In the genomic region with DNA sequence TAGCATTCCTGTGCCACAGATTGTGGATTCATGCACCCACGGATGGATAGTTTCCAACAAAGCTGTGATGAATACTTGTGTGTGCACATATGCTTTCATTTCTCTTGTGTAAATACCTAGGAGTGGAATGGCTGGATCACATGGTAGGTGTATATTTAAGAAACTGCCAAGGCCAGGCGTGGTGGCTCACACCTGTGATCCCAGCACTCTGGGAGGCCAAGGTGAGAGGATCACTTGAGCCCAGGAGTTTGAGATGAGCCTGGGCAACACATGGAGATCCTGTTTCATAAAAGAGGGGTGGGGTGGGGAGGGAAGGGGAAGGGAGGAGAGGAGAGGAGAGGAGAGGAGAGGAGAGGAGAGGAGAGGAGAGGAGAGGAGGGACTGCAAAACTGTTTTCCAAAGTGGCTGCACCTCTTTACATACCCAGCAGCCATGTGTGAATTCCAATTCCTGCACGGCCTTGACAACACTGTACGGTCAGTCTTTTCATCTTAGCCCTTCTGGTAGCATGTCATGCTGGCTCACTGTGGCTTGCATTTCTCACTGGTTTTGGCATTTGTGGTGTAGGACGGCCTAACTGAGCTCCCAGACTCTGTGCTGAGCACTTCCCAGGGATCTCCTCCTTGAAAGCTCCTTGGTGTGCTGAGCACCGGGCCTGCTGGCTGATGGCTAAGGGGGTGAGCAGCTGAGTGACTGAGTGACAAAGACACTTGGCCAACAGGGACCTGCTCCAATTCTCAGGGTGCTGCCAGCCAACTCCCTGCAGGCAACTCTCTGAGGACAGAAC, we compare ENCODE assay signal across 10 cellular contexts. TPM values are rescaled to one million over a fixed set of nuclear protein-coding genes. Genes with fewer than 3 reads are reported as not detected.
A peak's percentile ranks its signal among the peaks of the same experiment; 100 is the strongest.
DNase-seq lines count a peak whose midpoint lies in the region; ATAC-seq and TF ChIP-seq lines count a peak whose summit lies in the region.
"Had no signal": no experiment of that assay in that cellular context is flagged by ENCODE, and none has a peak within 500 bp of the region (broad histone marks: within the 10 kb centered on the region; RNA-seq: fewer than 3 reads in every experiment).

No MANE protein-coding gene starts in this region.

- no peaks in the 10 kb centered on the region for H3K9me3 ChIP-seq in CD4-positive, alpha-beta T cell (ENCODE audit: control insufficient read depth, low read length)
- no peaks in the 10 kb centered on the region for H3K9me3 ChIP-seq in T-helper 17 cell (ENCODE audit: control insufficient read depth, low read length, poor library complexity, severe bottlenecking)
- H3K9me3 ChIP-seq in heart right ventricle = peaks cover 0 to 6% (median 0%) of the 10 kb centered on the region in 11 donors
- H3K9me3 ChIP-seq in sigmoid colon = no peaks in the 10 kb centered on the region

- CTCF ChIA-PET in CD4-positive, alpha-beta T cell (lab: Charles Lee) = interaction anchor here (1.6 kb wide), 1 partner anchor 25 kb away, joined by 3 read pairs; no protein-coding TSS in a partner anchor

- H3K27ac ChIP-seq in CD4-positive, alpha-beta T cell (ENCODE audit: low read depth, low read length) = no peak overlapping the region
- H3K27ac ChIP-seq in heart right ventricle (peak overlapping the region in 7 of 10 donors; percentile 19 to 66 (median 48)), sigmoid colon (peak overlapping the region in 3 of 4 donors; percentile 19 to 35 (median 29))

- no peak for ATAC-seq in CD4-positive, alpha-beta T cell (ENCODE audit: poor library complexity)
- no peak for ATAC-seq in T-helper 17 cell
- peak in 7 of 8 donors; percentile 27 to 73 (median 62) for ATAC-seq in heart right ventricle
- ATAC-seq in GM18868 (IDR thresholded peaks at IDR 0.05; ENCODE audit: unreplicated experiment) = no peak
- ATAC-seq in GM21390 (IDR thresholded peaks at IDR 0.05; ENCODE audit: unreplicated experiment) = no peak

- no peak for TF ChIP-seq CTCF in CD4-positive, alpha-beta T cell (IDR thresholded peaks at IDR 0.05)
- TF ChIP-seq CTCF in heart right ventricle (IDR thresholded peaks at IDR 0.05) (no peak), sigmoid colon (IDR thresholded peaks at IDR 0.05) (no peak), endothelial cell (IDR thresholded peaks at IDR 0.05; ENCODE audit: unreplicated experiment) (no peak)

- peak overlapping the region; percentile 36 for H3K27ac Mint-ChIP-seq in CD4-positive, alpha-beta T cell
- H3K27ac Mint-ChIP-seq in T-helper 17 cell = peak overlapping the region; percentile 92
- no peak overlapping the region for H3K27ac Mint-ChIP-seq in endothelial cell (ENCODE audit: unreplicated experiment)

- no peak overlapping the region for H3K4me3 Mint-ChIP-seq in CD4-positive, alpha-beta T cell
- H3K4me3 Mint-ChIP-seq in T-helper 17 cell (no peak overlapping the region), endothelial cell (ENCODE audit: unreplicated experiment) (no peak overlapping the region)

- intact Hi-C loops in CD4-positive, alpha-beta T cell (cut with DNase I, micrococcal nuclease) = no loop called here
- intact Hi-C loops in heart right ventricle (cut with DNase I) = loop anchor here in 1 of 10 donors (5.0 kb wide), 1 partner anchor 34 kb away; no protein-coding TSS in a partner anchor
- intact Hi-C loops in sigmoid colon (cut with DNase I) = no loop called here

- 74 to 79% methylated on average over 6 of the region's 6 CpGs for WGBS in heart right ventricle, 2 donors
- WGBS in sigmoid colon, 2 donors = 73 to 86% methylated on average over 6 of the region's 6 CpGs

- H3K27me3 Mint-ChIP-seq in CD4-positive, alpha-beta T cell = no peaks in the 10 kb centered on the region
- H3K27me3 Mint-ChIP-seq in T-helper 17 cell (no peaks in the 10 kb centered on the region), endothelial cell (ENCODE audit: unreplicated experiment) (peaks cover 1% of the 10 kb centered on the region)

- H3K9me3 Mint-ChIP-seq in CD4-positive, alpha-beta T cell = no peaks in the 10 kb centered on the region
- no peaks in the 10 kb centered on the region for H3K9me3 Mint-ChIP-seq in endothelial cell (ENCODE audit: unreplicated experiment)

- H3K4me3 ChIP-seq in heart right ventricle (no peak overlapping the region), sigmoid colon (no peak overlapping the region)

- H3K36me3 Mint-ChIP-seq in CD4-positive, alpha-beta T cell (ENCODE audit: low read depth) = peaks cover 8% of the 10 kb centered on the region
- no peaks in the 10 kb centered on the region for H3K36me3 Mint-ChIP-seq in T-helper 17 cell (ENCODE audit: low read depth)
- no peaks in the 10 kb centered on the region for H3K36me3 Mint-ChIP-seq in endothelial cell (ENCODE audit: low read depth, unreplicated experiment)

- peaks cover 17 to 46% (median 35%) of the 10 kb centered on the region in 9 donors for H3K4me1 ChIP-seq in heart right ventricle
- H3K4me1 ChIP-seq in sigmoid colon = peaks cover 0 to 25% (median 23%) of the 10 kb centered on the region in 4 donors

- no peak for TF ChIP-seq EP300 in sigmoid colon (IDR thresholded peaks at IDR 0.05)

- no peaks in the 10 kb centered on the region for H3K27me3 ChIP-seq in CD4-positive, alpha-beta T cell (ENCODE audit: control insufficient read depth, insufficient read depth, low read length)
- H3K27me3 ChIP-seq in heart right ventricle (no peaks in the 10 kb centered on the region), sigmoid colon (peaks cover 0 to 3% (median 0%) of the 10 kb centered on the region in 3 donors)

- TF ChIP-seq POLR2A in sigmoid colon (IDR thresholded peaks at IDR 0.05) = no peak

- peaks cover 80% of the 10 kb centered on the region for H3K4me1 Mint-ChIP-seq in CD4-positive, alpha-beta T cell (ENCODE audit: low read depth)
- H3K4me1 Mint-ChIP-seq in T-helper 17 cell = peaks cover 47% of the 10 kb centered on the region
- no peaks in the 10 kb centered on the region for H3K4me1 Mint-ChIP-seq in endothelial cell (ENCODE audit: unreplicated experiment)

- POLR2A ChIA-PET in CD4-positive, alpha-beta T cell (lab: Charles Lee) = interaction anchor here (1.3 kb wide), 1 partner anchor 25 kb away, joined by 3 read pairs; no protein-coding TSS in a partner anchor

- no peak for DNase-seq in CD4-positive, alpha-beta T cell
- DNase-seq in T-helper 17 cell (no peak), heart right ventricle (no peak), sigmoid colon (no peak), endothelial cell (ENCODE audit: low spot score) (no peak), RKO (ENCODE audit: low spot score) (no peak)
- DNase-seq: activated CD4-positive, alpha-beta T cell treated with anti-CD3 and anti-CD28 coated beads for 4 hours; NCI-H2081 treated with DMSO at 0.1 percent for 48 hours had no signal

- H3K36me3 ChIP-seq in heart right ventricle (peaks cover 0 to 3% (median 0%) of the 10 kb centered on the region in 9 donors), sigmoid colon (no peaks in the 10 kb centered on the region)

RNA-seq across cellular contexts. Expression of a gene that starts 27.9 kb away (rescaled TPM):
- total RNA-seq in CD4-positive, alpha-beta T cell = 10 to 100 TPM; 29.4 to 31.4 TPM
- total RNA-seq in T-helper 17 cell = 10 to 100 TPM; 59.6 to 64.8 TPM
- total RNA-seq in heart right ventricle = 10 to 100 TPM in 5 of 10 donors, 1 to 10 TPM in 5; 4.8 to 15.4 (median 10.4) TPM
- polyA plus RNA-seq in heart right ventricle = 1 to 10 TPM; 1.5 to 5.3 TPM
- total RNA-seq in sigmoid colon = 10 to 100 TPM in 2 of 4 donors, 1 to 10 TPM in 2; 5.6 to 11.8 (median 9.9) TPM
- 1 to 10 TPM in 2 of 3 donors, under 1 TPM in 1; 0.69 to 6.3 (median 1.8) TPM for polyA plus RNA-seq in sigmoid colon
- 0.62 TPM for total RNA-seq in endothelial cell (ENCODE audit: unreplicated experiment)

RNA-seq across cellular contexts. Expression of a gene that starts 46.3 kb away (rescaled TPM):
- 10 to 100 TPM; 11.3 to 11.9 TPM for total RNA-seq in CD4-positive, alpha-beta T cell
- total RNA-seq in T-helper 17 cell = 10 to 100 TPM; 14.8 to 17.7 TPM
- 100 to 1,000 TPM in 2 of 10 donors, 10 to 100 TPM in 8; 69.9 to 121 (median 91.8) TPM for total RNA-seq in heart right ventricle
- polyA plus RNA-seq in heart right ventricle = 10 to 100 TPM; 49.8 to 66.6 TPM
- total RNA-seq in sigmoid colon = 10 to 100 TPM; 30.5 to 61.4 (median 44.3) TPM
- 10 to 100 TPM; 45.7 to 97.1 (median 76.9) TPM for polyA plus RNA-seq in sigmoid colon
- total RNA-seq in endothelial cell (ENCODE audit: unreplicated experiment) = 40.3 TPM

Comparison
In these comparisons a context has a peak if more than half of its experiments do, and no peak if none do; other contexts are left out.
1. ATAC-seq: peak in heart right ventricle (7 of 8); none in CD4-positive, alpha-beta T cell (single experiment), T-helper 17 cell (single experiment), GM18868 (single experiment) and GM21390 (single experiment).